8 cellular contexts compared by ENCODE assay signal in genomic region chr16:89031715-89032659, GRCh38. TPM values are rescaled to one million over a fixed set of nuclear protein-coding genes. Genes with fewer than 3 reads are reported as not detected.
A peak's percentile ranks its signal among the peaks of the same experiment; 100 is the strongest.
DNase-seq lines count a peak whose midpoint lies in the region; TF ChIP-seq lines count a peak whose summit lies in the region.

No MANE protein-coding gene starts in this region.

- TF ChIP-seq POLR2A in adrenal gland (IDR thresholded peaks at IDR 0.05): no peak

- peak overlapping the region; percentile 35 for H3K9ac ChIP-seq in SU-DHL-6 (ENCODE audit: low read length)

- H3K9me3 ChIP-seq in SU-DHL-6 (ENCODE audit: insufficient read depth, low read length) (no peaks in the 10 kb centered on the region; the same call in 1 of the 2 replicates), adrenal gland (replicated peaks in 1 of 3) (no peaks in the 10 kb centered on the region), WERI-Rb-1 (ENCODE audit: severe bottlenecking) (no peaks in the 10 kb centered on the region)

- H3K27me3 ChIP-seq in SU-DHL-6 (ENCODE audit: low read length): no peaks in the 10 kb centered on the region
- H3K27me3 ChIP-seq in adrenal gland: peaks cover 12% of the 10 kb centered on the region
- no peaks in the 10 kb centered on the region for H3K27me3 ChIP-seq in WERI-Rb-1 (ENCODE audit: insufficient read depth, low read depth, severe bottlenecking)

- no peaks in the 10 kb centered on the region for H3K4me1 ChIP-seq in adrenal gland (replicated peaks in 1 of 2)

- peak overlapping the region; percentile 16 for H3K4me3 ChIP-seq in SU-DHL-6 (ENCODE audit: insufficient read depth, low read length, poor library complexity, severe bottlenecking)
- no peak overlapping the region for H3K4me3 ChIP-seq in adrenal gland
- no peak overlapping the region for H3K4me3 ChIP-seq in WERI-Rb-1 (ENCODE audit: low read depth, low read length)

- TF ChIP-seq CTCF in SU-DHL-6 (IDR thresholded peaks at IDR 0.05; ENCODE audit: insufficient read depth, low read length, poor library complexity, severe bottlenecking) (no peak), adrenal gland (IDR thresholded peaks at IDR 0.05) (no peak), WERI-Rb-1 (IDR thresholded peaks at IDR 0.05; ENCODE audit: low read depth, low read length) (no peak)

- WGBS in adrenal gland, 4 donors: 64 to 76% (median 74%) methylated on average over 24 of the region's 24 CpGs

- H3K27ac ChIP-seq in SU-DHL-6 (ENCODE audit: low read depth, low read length) (peak overlapping the region; percentile 67), adrenal gland (no peak overlapping the region), WERI-Rb-1 (no peak overlapping the region)

- no peaks in the 10 kb centered on the region for H3K36me3 ChIP-seq in SU-DHL-6 (ENCODE audit: low read length)
- no peaks in the 10 kb centered on the region for H3K36me3 ChIP-seq in adrenal gland (replicated peaks in 1 of 2)
- no peaks in the 10 kb centered on the region for H3K36me3 ChIP-seq in WERI-Rb-1

- DNase-seq in activated gamma-delta T cell treated with Interleukin-2 at 50 U/mL for 16 hours: peak; percentile 53
- DNase-seq in activated gamma-delta T cell (lab: John Stamatoyannopoulos, UW): no peak
- DNase-seq in adrenal gland: peak in 5 of 7 donors; percentile 28 to 57 (median 42)
- peak; percentile 38 for DNase-seq in stimulated activated CD4-positive, alpha-beta T cell treated with anti-CD3 and anti-CD28 coated beads, Interleukin-2, amount 100 ng/mL, for 4 hours (ENCODE audit: low read depth)
- no peak for DNase-seq in RPMI8226
- no peak for DNase-seq in WERI-Rb-1
- no peak for DNase-seq in NCI-H1417 treated with DMSO at 0.1 percent for 48 hours (lab: John Stamatoyannopoulos, UW)

- peak overlapping the region; percentile 40 for H3K4me2 ChIP-seq in SU-DHL-6 (ENCODE audit: low read depth, low read length, poor library complexity, severe bottlenecking)

- intact Hi-C loops in adrenal gland (cut with DNase I): no loop called here

- no peaks in the 10 kb centered on the region for H3K79me2 ChIP-seq in SU-DHL-6 (ENCODE audit: insufficient read depth, low read length)

- no peaks in the 10 kb centered on the region for H3K9me2 ChIP-seq in SU-DHL-6 (replicated peaks; ENCODE audit: insufficient read depth, low read length)

- peak overlapping the region; percentile 36 for H2AFZ ChIP-seq in SU-DHL-6 (ENCODE audit: low read depth, low read length, severe bottlenecking)

- no peaks in the 10 kb centered on the region for H4K20me1 ChIP-seq in SU-DHL-6 (ENCODE audit: low read depth, low read length)

- peaks cover 14% of the 10 kb centered on the region; the same call in 1 of the 2 replicates for H3F3A ChIP-seq in SU-DHL-6 (ENCODE audit: insufficient read depth)

RNA-seq across cellular contexts. Expression of gene CBFA2T3, which starts 55.0 kb away (rescaled TPM):
- 10 to 100 TPM in 1 of 8 donors, 1 to 10 TPM in 4, under 1 TPM in 3; 0.30 to 16.9 (median 2.2) TPM for total RNA-seq in adrenal gland
- polyA plus RNA-seq in adrenal gland: 1 to 10 TPM; 1.0 to 5.3 (median 3.0) TPM

Comparison
In these comparisons a context has a peak if more than half of its experiments do, and no peak if none do; other contexts are left out.
1. DNase-seq: peak in activated gamma-delta T cell treated with Interleukin-2 at 50 U/mL for 16 hours (single experiment), adrenal gland (5 of 7) and stimulated activated CD4-positive, alpha-beta T cell treated with anti-CD3 and anti-CD28 coated beads, Interleukin-2, amount 100 ng/mL, for 4 hours (single experiment); none in activated gamma-delta T cell (single experiment), RPMI8226 (single experiment), WERI-Rb-1 (single experiment) and NCI-H1417 treated with DMSO at 0.1 percent for 48 hours (single experiment).